1 cellular context compared by ENCODE assay signal in genomic region chr1:3903141-3904005, GRCh38.
TF ChIP-seq lines count a peak whose summit lies in the region.

No MANE protein-coding gene starts in this region.

TF ChIP-seq in WTC11, 78 proteins besides CTCF, POLR2A, EP300 and RAD21 (continued from another document):
- TF ChIP-seq, protein P1, sequence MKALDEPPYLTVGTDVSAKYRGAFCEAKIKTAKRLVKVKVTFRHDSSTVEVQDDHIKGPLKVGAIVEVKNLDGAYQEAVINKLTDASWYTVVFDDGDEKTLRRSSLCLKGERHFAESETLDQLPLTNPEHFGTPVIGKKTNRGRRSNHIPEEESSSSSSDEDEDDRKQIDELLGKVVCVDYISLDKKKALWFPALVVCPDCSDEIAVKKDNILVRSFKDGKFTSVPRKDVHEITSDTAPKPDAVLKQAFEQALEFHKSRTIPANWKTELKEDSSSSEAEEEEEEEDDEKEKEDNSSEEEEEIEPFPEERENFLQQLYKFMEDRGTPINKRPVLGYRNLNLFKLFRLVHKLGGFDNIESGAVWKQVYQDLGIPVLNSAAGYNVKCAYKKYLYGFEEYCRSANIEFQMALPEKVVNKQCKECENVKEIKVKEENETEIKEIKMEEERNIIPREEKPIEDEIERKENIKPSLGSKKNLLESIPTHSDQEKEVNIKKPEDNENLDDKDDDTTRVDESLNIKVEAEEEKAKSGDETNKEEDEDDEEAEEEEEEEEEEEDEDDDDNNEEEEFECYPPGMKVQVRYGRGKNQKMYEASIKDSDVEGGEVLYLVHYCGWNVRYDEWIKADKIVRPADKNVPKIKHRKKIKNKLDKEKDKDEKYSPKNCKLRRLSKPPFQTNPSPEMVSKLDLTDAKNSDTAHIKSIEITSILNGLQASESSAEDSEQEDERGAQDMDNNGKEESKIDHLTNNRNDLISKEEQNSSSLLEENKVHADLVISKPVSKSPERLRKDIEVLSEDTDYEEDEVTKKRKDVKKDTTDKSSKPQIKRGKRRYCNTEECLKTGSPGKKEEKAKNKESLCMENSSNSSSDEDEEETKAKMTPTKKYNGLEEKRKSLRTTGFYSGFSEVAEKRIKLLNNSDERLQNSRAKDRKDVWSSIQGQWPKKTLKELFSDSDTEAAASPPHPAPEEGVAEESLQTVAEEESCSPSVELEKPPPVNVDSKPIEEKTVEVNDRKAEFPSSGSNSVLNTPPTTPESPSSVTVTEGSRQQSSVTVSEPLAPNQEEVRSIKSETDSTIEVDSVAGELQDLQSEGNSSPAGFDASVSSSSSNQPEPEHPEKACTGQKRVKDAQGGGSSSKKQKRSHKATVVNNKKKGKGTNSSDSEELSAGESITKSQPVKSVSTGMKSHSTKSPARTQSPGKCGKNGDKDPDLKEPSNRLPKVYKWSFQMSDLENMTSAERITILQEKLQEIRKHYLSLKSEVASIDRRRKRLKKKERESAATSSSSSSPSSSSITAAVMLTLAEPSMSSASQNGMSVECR (CRISPR knock-in tag; IDR thresholded peaks at IDR 0.05; ENCODE audit: borderline replicate concordance): no peak
- no peak for TF ChIP-seq SOX15 (CRISPR knock-in tag; IDR thresholded peaks at IDR 0.05)
- TF ChIP-seq ZNF671 (CRISPR knock-in tag; IDR thresholded peaks at IDR 0.05): no peak
- no peak for TF ChIP-seq ZNF317 (CRISPR knock-in tag; IDR thresholded peaks at IDR 0.05; ENCODE audit: borderline replicate concordance, low read depth)
- TF ChIP-seq IRF2 (CRISPR knock-in tag; IDR thresholded peaks at IDR 0.05; ENCODE audit: borderline replicate concordance, low read depth): no peak
